Comparison of ENCODE assay signal across 8 cellular contexts in genomic region chr1:74684301-74684700, GRCh38. TPM values are rescaled to one million over a fixed set of nuclear protein-coding genes. Genes with fewer than 3 reads are reported as not detected.
"Had no signal": no experiment of that assay in that cellular context is flagged by ENCODE, and none has a peak within 500 bp of the region (broad histone marks: within the 10 kb centered on the region; RNA-seq: fewer than 3 reads in every experiment).

No MANE protein-coding gene starts in this region.

- H3K27ac Mint-ChIP-seq: GM23338, H9, HFFc6 had no signal

- H3K9me3 Mint-ChIP-seq: GM23338, H9, HFFc6 had no signal

- H3K4me3 Mint-ChIP-seq: GM23338, H9, HFFc6 had no signal

- H3K4me1 Mint-ChIP-seq: GM23338, H9 had no signal

- DNase-seq: GM23248, GOT3, H7, H9, HCEC 1CT, HFFc6 had no signal

RNA-seq across cellular contexts. Expression of gene ERICH3, which starts 10.7 kb away (rescaled TPM):
- total RNA-seq: GM23248, GM23338, H1, H7, H9, HFFc6 had no signal
